In genomic region chr2:128506127-128506526, GRCh38 we compare ENCODE assay signal across 23 cellular contexts.
"Had no signal": no experiment of that assay in that cellular context is flagged by ENCODE, and none has a peak within 500 bp of the region (broad histone marks: within the 10 kb centered on the region; RNA-seq: fewer than 3 reads in every experiment).

No MANE protein-coding gene starts in this region.

- H3K4me3 ChIP-seq: left ventricle myocardium inferior, mucosa of descending colon, ovary, prostate gland, sigmoid colon, spleen, tibial nerve, vagina had no signal

- H3K27ac Mint-ChIP-seq: immature natural killer cell; memory B cell; naive thymus-derived CD4-positive, alpha-beta T cell; natural killer cell treated with Interleukin-12 subunit alpha and Interleukin-12 subunit beta and Interleukin-15 and Interleukin-18, amount 100 ng/mL, for 72 hours; stimulated activated effector memory CD8-positive, alpha-beta T cell treated with anti-CD3 and anti-CD28 coated beads, Interleukin-12 subunit alpha, Interleukin-12 subunit beta, amount 100 ng/mL, for 72 hours; stimulated activated naive CD8-positive, alpha-beta T cell treated with anti-CD3 and anti-CD28 coated beads, Interleukin-15, amount 100 ng/mL, for 72 hours; type B pancreatic cell had no signal

- H3K36me3 Mint-ChIP-seq: immature natural killer cell; memory B cell; naive thymus-derived CD4-positive, alpha-beta T cell; natural killer cell treated with Interleukin-12 subunit alpha and Interleukin-12 subunit beta and Interleukin-15 and Interleukin-18, amount 100 ng/mL, for 72 hours; stimulated activated effector memory CD8-positive, alpha-beta T cell treated with anti-CD3 and anti-CD28 coated beads, Interleukin-12 subunit alpha, Interleukin-12 subunit beta, amount 100 ng/mL, for 72 hours; type B pancreatic cell had no signal

- H3K27me3 ChIP-seq: ovary, sigmoid colon, spleen, tibial nerve, vagina had no signal

- H3K4me1 ChIP-seq: prostate gland, tibial nerve, vagina had no signal

- H3K9me3 ChIP-seq: left ventricle myocardium inferior, mucosa of descending colon, ovary, prostate gland, sigmoid colon, spleen, vagina had no signal

- DNase-seq: hypothalamus; immature natural killer cell; left ventricle myocardium inferior; midbrain; mucosa of descending colon; naive thymus-derived CD4-positive, alpha-beta T cell; ovary; retina; right cardiac atrium; sigmoid colon; small intestine; spleen; stimulated activated CD4-positive, alpha-beta T cell treated with anti-CD3 and anti-CD28 coated beads, Interleukin-4, amount 100 ng/mL, for 24 hours; stimulated activated naive CD4-positive, alpha-beta T cell; stimulated activated naive CD8-positive, alpha-beta T cell treated with anti-CD3 and anti-CD28 coated beads, Interleukin-15, amount 100 ng/mL, for 72 hours; substantia nigra had no signal

- H3K4me1 Mint-ChIP-seq: immature natural killer cell; naive thymus-derived CD4-positive, alpha-beta T cell; stimulated activated effector memory CD8-positive, alpha-beta T cell treated with anti-CD3 and anti-CD28 coated beads, Interleukin-12 subunit alpha, Interleukin-12 subunit beta, amount 100 ng/mL, for 72 hours; stimulated activated naive CD8-positive, alpha-beta T cell treated with anti-CD3 and anti-CD28 coated beads, Interleukin-15, amount 100 ng/mL, for 72 hours had no signal

- H3K9me3 Mint-ChIP-seq: immature natural killer cell; memory B cell; natural killer cell treated with Interleukin-12 subunit alpha and Interleukin-12 subunit beta and Interleukin-15 and Interleukin-18, amount 100 ng/mL, for 72 hours; stimulated activated effector memory CD8-positive, alpha-beta T cell treated with anti-CD3 and anti-CD28 coated beads, Interleukin-12 subunit alpha, Interleukin-12 subunit beta, amount 100 ng/mL, for 72 hours; stimulated activated naive CD8-positive, alpha-beta T cell treated with anti-CD3 and anti-CD28 coated beads, Interleukin-15, amount 100 ng/mL, for 72 hours; type B pancreatic cell had no signal

- H3K4me3 Mint-ChIP-seq: immature natural killer cell; memory B cell; naive thymus-derived CD4-positive, alpha-beta T cell; natural killer cell treated with Interleukin-12 subunit alpha and Interleukin-12 subunit beta and Interleukin-15 and Interleukin-18, amount 100 ng/mL, for 72 hours; stimulated activated effector memory CD8-positive, alpha-beta T cell treated with anti-CD3 and anti-CD28 coated beads, Interleukin-12 subunit alpha, Interleukin-12 subunit beta, amount 100 ng/mL, for 72 hours; stimulated activated naive CD8-positive, alpha-beta T cell treated with anti-CD3 and anti-CD28 coated beads, Interleukin-15, amount 100 ng/mL, for 72 hours; type B pancreatic cell had no signal

- H3K27ac ChIP-seq: left ventricle myocardium inferior, ovary, prostate gland, sigmoid colon, tibial nerve, vagina had no signal

- H3K27me3 Mint-ChIP-seq: memory B cell, type B pancreatic cell had no signal

- H3K36me3 ChIP-seq: left ventricle myocardium inferior, ovary, prostate gland, sigmoid colon, spleen, tibial nerve, vagina had no signal
